Comparison of ENCODE assay signal across 8 cellular contexts in the genomic region with DNA sequence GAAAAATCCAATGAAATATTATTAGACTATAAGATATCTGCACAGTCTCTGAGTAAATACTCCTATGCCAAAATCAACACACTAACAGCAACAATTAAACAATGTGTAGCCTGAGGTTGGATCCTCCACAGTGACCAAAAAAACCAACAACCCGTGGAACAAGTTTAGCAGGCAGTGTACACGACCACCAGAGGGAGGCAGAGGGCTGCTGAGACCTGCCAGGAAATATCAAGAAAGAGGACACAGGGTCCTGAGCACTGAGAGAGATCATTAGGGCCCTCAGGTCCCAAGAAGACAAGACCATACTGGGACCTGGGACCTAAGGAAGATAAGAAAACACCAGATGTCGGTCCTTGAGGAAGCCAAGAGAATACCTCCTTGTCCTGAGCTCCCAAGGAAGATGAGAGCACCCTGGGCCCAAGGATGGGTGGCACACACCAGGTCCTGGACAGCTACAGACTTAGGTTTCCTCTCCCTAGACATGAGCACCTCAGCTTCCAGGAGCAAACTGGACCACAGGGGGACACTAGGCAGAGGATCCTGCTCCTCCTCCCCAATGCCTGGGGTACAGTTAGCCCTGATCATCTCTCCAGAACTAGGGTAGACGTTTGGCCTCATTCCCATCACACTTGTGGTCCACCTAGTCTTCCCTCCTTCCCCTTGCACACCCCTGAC. TPM values are rescaled to one million over a fixed set of nuclear protein-coding genes. Genes with fewer than 3 reads are reported as not detected.
DNase-seq lines count a peak whose midpoint lies in the region; ATAC-seq and TF ChIP-seq lines count a peak whose summit lies in the region.

No MANE protein-coding gene starts in this region.

- WGBS in mesenchymal stem cell, result 65% methylated on average over 4 of the region's 4 CpGs

- no peak overlapping the region for H2AK5ac ChIP-seq in mesenchymal stem cell (ENCODE audit: low read length, severe bottlenecking)

- H3K23ac ChIP-seq in mesenchymal stem cell (ENCODE audit: low read length in 2 of 2), result no peak overlapping the region

- no peak overlapping the region for H2BK12ac ChIP-seq in mesenchymal stem cell (ENCODE audit: low read length in 2 of 2)

- H3K18ac ChIP-seq in mesenchymal stem cell (ENCODE audit: low read depth in 1 of 2, low read length in 2 of 2), result no peak overlapping the region

- H3K14ac ChIP-seq in mesenchymal stem cell (ENCODE audit: low read length in 2 of 2), result no peak overlapping the region

- ATAC-seq in GM18909 (IDR thresholded peaks at IDR 0.05; ENCODE audit: poor library complexity, unreplicated experiment), result no peak
- ATAC-seq in GM18505 (IDR thresholded peaks at IDR 0.05; ENCODE audit: unreplicated experiment), result no peak

- TF ChIP-seq POLR2A in GM18505 (IDR thresholded peaks at IDR 0.05; ENCODE audit: borderline replicate concordance, extremely low read depth, insufficient read depth, insufficient read length), result no peak

- no peak overlapping the region for H3K4me2 ChIP-seq in mesenchymal stem cell (ENCODE audit: low read length, poor library complexity, severe bottlenecking)

- H3K9me3 ChIP-seq in MG63 (peaks cover 59% of the 10 kb centered on the region), mesenchymal stem cell (ENCODE audit: control insufficient read depth, low read length) (peaks cover 84% of the 10 kb centered on the region)

- H3K4me3 ChIP-seq in MG63 (peak overlapping the region; percentile 59), choroid plexus epithelial cell (ENCODE audit: low read depth, low read length) (peak overlapping the region; percentile 96), mesenchymal stem cell (ENCODE audit: insufficient read depth in 1 of 2, low read depth in 1 of 2, low read length in 2 of 2) (peak overlapping the region; percentile 41 to 88)

- no peaks in the 10 kb centered on the region for H3K27me3 ChIP-seq in MG63
- no peaks in the 10 kb centered on the region for H3K27me3 ChIP-seq in mesenchymal stem cell (ENCODE audit: control insufficient read depth in 1 of 2, insufficient read depth in 1 of 2, low read length in 2 of 2)

- peaks cover 5% of the 10 kb centered on the region; the same call in 1 of the 2 replicates for H3K36me3 ChIP-seq in MG63
- peaks cover 45 to 47% of the 10 kb centered on the region in 2 experiments for H3K36me3 ChIP-seq in mesenchymal stem cell (ENCODE audit: control insufficient read depth in 1 of 2, insufficient read depth in 2 of 2, low read depth in 1 of 2, low read length in 2 of 2)

- peak; percentile 65 for DNase-seq in GF-D8 (lab: John Stamatoyannopoulos, UW)
- DNase-seq in MG63, result peak; percentile 40
- peak; percentile 17 to 42 (median 38) for DNase-seq in activated CD4-positive, CD25-positive, alpha-beta regulatory T cell (lab: John Stamatoyannopoulos, UW)
- peak; percentile 63 for DNase-seq in choroid plexus epithelial cell (ENCODE audit: low read depth)
- DNase-seq in mesenchymal stem cell, result peak; percentile 35
- peak; percentile 28 for DNase-seq in stimulated activated CD8-positive, alpha-beta memory T cell treated with anti-CD3 and anti-CD28 coated beads, Interleukin-4, amount 100 ng/mL, for 24 hours (ENCODE audit: low read depth)

- H2BK15ac ChIP-seq in mesenchymal stem cell (ENCODE audit: low read depth, poor library complexity, severe bottlenecking), result no peak overlapping the region

- H3K4ac ChIP-seq in mesenchymal stem cell (ENCODE audit: low read depth in 1 of 2, low read length in 2 of 2), result no peak overlapping the region

- H4K8ac ChIP-seq in mesenchymal stem cell (ENCODE audit: low read length), result peak overlapping the region; percentile 83

- H3K79me1 ChIP-seq in mesenchymal stem cell (replicated peaks; ENCODE audit: low read length, poor library complexity, severe bottlenecking), result peaks cover 38% of the 10 kb centered on the region

- H4K91ac ChIP-seq in mesenchymal stem cell (ENCODE audit: low read length), result no peak overlapping the region

- no peak overlapping the region for H2AFZ ChIP-seq in mesenchymal stem cell (ENCODE audit: low read depth, low read length)

- no peak overlapping the region for H3K27ac ChIP-seq in mesenchymal stem cell (ENCODE audit: low read length, poor library complexity, severe bottlenecking)

- peaks cover 5% of the 10 kb centered on the region for H3K4me1 ChIP-seq in mesenchymal stem cell (ENCODE audit: control insufficient read depth, insufficient read depth, low read depth, low read length)

- H2BK5ac ChIP-seq in mesenchymal stem cell (ENCODE audit: low read depth, low read length, poor library complexity, severe bottlenecking), result no peak overlapping the region

- peak; percentile 75 for TF ChIP-seq CTCF in choroid plexus epithelial cell (conservative IDR thresholded peaks at IDR 0.05; ENCODE audit: low read depth, low read length)

- H2BK120ac ChIP-seq in mesenchymal stem cell (ENCODE audit: low read depth, low read length), result no peak overlapping the region

- no peak overlapping the region for H3K9ac ChIP-seq in mesenchymal stem cell (ENCODE audit: low read length)

RNA-seq across cellular contexts. Expression of gene ZNF274, which starts 0.8 kb away (rescaled TPM):
- total RNA-seq in MG63 (2014; rRNA removed; shearing (Covaris generic); ENCODE audit: low replicate concordance), result 4.7 and 5.4 TPM in 2 replicates
- polyA plus RNA-seq in mesenchymal stem cell (2013, experiment 1 of 2), result 11.4 TPM
- polyA plus RNA-seq in mesenchymal stem cell (2013, experiment 2 of 2), result 12.3 TPM

RNA-seq across cellular contexts. Expression of gene ZNF329, which starts 31.4 kb away (rescaled TPM):
- total RNA-seq in MG63 (2014; rRNA removed; shearing (Covaris generic); ENCODE audit: low replicate concordance), result 9.8 and 10.2 TPM in 2 replicates
- 5.3 TPM for polyA plus RNA-seq in mesenchymal stem cell (2013, experiment 1 of 2)
- polyA plus RNA-seq in mesenchymal stem cell (2013, experiment 2 of 2), result 5.4 TPM

RNA-seq across cellular contexts. Expression of gene ZNF544, which starts 46.7 kb away (rescaled TPM):
- total RNA-seq in MG63 (2014; rRNA removed; shearing (Covaris generic); ENCODE audit: low replicate concordance), result 6.6 and 15.5 TPM in 2 replicates
- polyA plus RNA-seq in mesenchymal stem cell (2013, experiment 1 of 2), result 13.3 TPM
- polyA plus RNA-seq in mesenchymal stem cell (2013, experiment 2 of 2), result 15.5 TPM
